ENCODE assay signal across 8 cellular contexts in genomic region chr1:234619794-234620247, GRCh38. TPM values are rescaled to one million over a fixed set of nuclear protein-coding genes. Genes with fewer than 3 reads are reported as not detected.
DNase-seq lines count a peak whose midpoint lies in the region; TF ChIP-seq lines count a peak whose summit lies in the region.
"Had no signal": no experiment of that assay in that cellular context is flagged by ENCODE, and none has a peak within 500 bp of the region (broad histone marks: within the 10 kb centered on the region; RNA-seq: fewer than 3 reads in every experiment).

No MANE protein-coding gene starts in this region.

- no peaks in the 10 kb centered on the region for H3K36me3 ChIP-seq in subcutaneous abdominal adipose tissue (ENCODE audit: control insufficient read depth in 5 of 5, insufficient read depth in 5 of 5, low read length in 5 of 5)
- H3K36me3 ChIP-seq in spleen: no peaks in the 10 kb centered on the region
- H3K36me3 ChIP-seq in thyroid gland: no peaks in the 10 kb centered on the region

- no peak overlapping the region for H2BK20ac ChIP-seq in H9 (ENCODE audit: low read depth, low read length, poor library complexity, severe bottlenecking)

- peak overlapping the region; percentile 73 for H3K27ac ChIP-seq in subcutaneous abdominal adipose tissue (ENCODE audit: low read depth, low read length)
- peak overlapping the region in 4 of 8 donors; percentile 24 to 62 (median 33) for H3K27ac ChIP-seq in spleen
- H3K27ac ChIP-seq in thyroid gland: peak overlapping the region in 1 of 3 donors; percentile 39
- no peak overlapping the region for H3K27ac ChIP-seq in H9 (ENCODE audit: insufficient read length, low read depth, low read length)

- H3K4me3 Mint-ChIP-seq in H9: no peak overlapping the region

- no peak overlapping the region for H2BK12ac ChIP-seq in H9 (ENCODE audit: insufficient read length, low read depth, low read length)

- no peak overlapping the region for H2BK120ac ChIP-seq in H9 (ENCODE audit: low read depth, low read length, poor library complexity, severe bottlenecking)

- TF ChIP-seq POLR2A in NB4 (IDR thresholded peaks at IDR 0.05; ENCODE audit: extremely low read depth, insufficient read length) (no peak), spleen (IDR thresholded peaks at IDR 0.05) (no peak), thyroid gland (IDR thresholded peaks at IDR 0.05) (no peak)

- H3K56ac ChIP-seq in H9 (ENCODE audit: insufficient read length, low read depth, low read length): no peak overlapping the region

- H3T11ph ChIP-seq in H9 (ENCODE audit: low read length): no peak overlapping the region

- no peaks in the 10 kb centered on the region for H4K20me1 ChIP-seq in H9 (ENCODE audit: control insufficient read depth, insufficient read depth, insufficient read length)

- 31 to 55% (median 40%) methylated on average over 6 of the region's 6 CpGs for WGBS in spleen, 5 donors
- WGBS in thyroid gland, 2 donors: 78 to 81% methylated on average over 6 of the region's 6 CpGs
- WGBS in H9 (ENCODE audit: extremely low coverage, insufficient read length, low lambda C conversion rate): no CpG with 5 or more reads among the region's 6 CpGs

- H3K4ac ChIP-seq in H9 (ENCODE audit: low read depth, low read length): no peak overlapping the region

- no peaks in the 10 kb centered on the region for H3K23me2 ChIP-seq in H9 (ENCODE audit: insufficient read length, low read depth, low read length, poor library complexity, severe bottlenecking)

- H2AFZ ChIP-seq in H9 (ENCODE audit: low read length): no peak overlapping the region

- intact Hi-C loops in spleen (cut with DNase I; ENCODE audit: low total_unique reads): no loop called here
- intact Hi-C loops in thyroid gland (cut with DNase I): loop anchor here (10.0 kb wide), 1 partner anchor 365 kb away; no protein-coding TSS in a partner anchor

- no peak overlapping the region for H2BK15ac ChIP-seq in H9 (ENCODE audit: low read depth, low read length)

- H3K79me2 ChIP-seq in H9 (ENCODE audit: insufficient read depth, low read length): no peaks in the 10 kb centered on the region

- no peak overlapping the region for H3K18ac ChIP-seq in H9 (ENCODE audit: insufficient read length, low read depth, low read length)

- no peaks in the 10 kb centered on the region for H3K79me1 ChIP-seq in H9 (ENCODE audit: insufficient read depth, low read depth, low read length, poor library complexity, severe bottlenecking)

- no peaks in the 10 kb centered on the region for H3K27me3 ChIP-seq in subcutaneous abdominal adipose tissue (ENCODE audit: control insufficient read depth in 5 of 5, insufficient read depth in 4 of 5, low read length in 5 of 5)
- H3K27me3 ChIP-seq in spleen (replicated peaks in 1 of 7): no peaks in the 10 kb centered on the region
- H3K27me3 ChIP-seq in thyroid gland: no peaks in the 10 kb centered on the region
- no peaks in the 10 kb centered on the region for H3K27me3 ChIP-seq in H9 (ENCODE audit: insufficient read depth, low read length)

- no peaks in the 10 kb centered on the region for H3K27me3 Mint-ChIP-seq in H9 (ENCODE audit: low read depth)

- H3K9me3 Mint-ChIP-seq in H9: no peaks in the 10 kb centered on the region; a peak in 1 of 5 replicates

- H3K4me3 ChIP-seq in NB4 (ENCODE audit: low read depth, low read length) (no peak overlapping the region), fibroblast of the aortic adventitia (ENCODE audit: low read depth, low read length) (no peak overlapping the region), subcutaneous abdominal adipose tissue (ENCODE audit: low read depth in 1 of 5, low read length in 5 of 5) (no peak overlapping the region), spleen (no peak overlapping the region), thyroid gland (replicated peaks in 1 of 3) (no peak overlapping the region)

- TF ChIP-seq CTCF in NB4 (IDR thresholded peaks at IDR 0.05; ENCODE audit: low read depth, low read length): no peak
- no peak for TF ChIP-seq CTCF in fibroblast of the aortic adventitia (IDR thresholded peaks at IDR 0.05; ENCODE audit: insufficient read depth, low read length)
- TF ChIP-seq CTCF in spleen (IDR thresholded peaks at IDR 0.05 in 8 of 11, conservative IDR thresholded peaks at IDR 0.05 in 3 of 11): no peak
- TF ChIP-seq CTCF in thyroid gland (IDR thresholded peaks at IDR 0.05): no peak
- no peak for TF ChIP-seq CTCF in H9 (conservative IDR thresholded peaks at IDR 0.05)

- H4K91ac ChIP-seq in H9 (ENCODE audit: insufficient read length, low read depth, low read length): no peak overlapping the region

- H3K9me3 ChIP-seq in subcutaneous abdominal adipose tissue (ENCODE audit: control insufficient read depth in 5 of 5, low read length in 5 of 5) (no peaks in the 10 kb centered on the region), spleen (no peaks in the 10 kb centered on the region), thyroid gland (no peaks in the 10 kb centered on the region), H9 (ENCODE audit: control insufficient read depth, low read depth, low read length) (no peaks in the 10 kb centered on the region)

- H2BK5ac ChIP-seq in H9 (ENCODE audit: insufficient read length, low read length): no peak overlapping the region

- peak overlapping the region in 2 of 5 donors; percentile 37 for H3K9ac ChIP-seq in subcutaneous abdominal adipose tissue (ENCODE audit: low read length in 5 of 5)
- H3K9ac ChIP-seq in H9 (ENCODE audit: extremely low read depth, insufficient read length, low read length): no peak overlapping the region

- no peak overlapping the region for H4K5ac ChIP-seq in H9 (ENCODE audit: insufficient read length, low read depth, low read length)

- peak overlapping the region in 1 of 3 experiments; percentile 16; a peak in 1 of 7 replicates for H3K27ac Mint-ChIP-seq in H9

- H3K23ac ChIP-seq in H9 (ENCODE audit: insufficient read length, low read depth, low read length): no peak overlapping the region

- H3K4me2 ChIP-seq in H9 (ENCODE audit: insufficient read depth, insufficient read length, low read length): no peak overlapping the region

- no peak overlapping the region for H4K8ac ChIP-seq in H9 (replicated peaks; ENCODE audit: insufficient read length, low read depth, low read length)

- peaks cover 24 to 41% of the 10 kb centered on the region in 2 experiments for H3K4me1 Mint-ChIP-seq in H9

- no peak overlapping the region for H3K14ac ChIP-seq in H9 (ENCODE audit: insufficient read depth, low read length)

- H3K36me3 Mint-ChIP-seq in H9 (ENCODE audit: insufficient read depth in 1 of 3, low read depth in 3 of 3): no peaks in the 10 kb centered on the region

- DNase-seq in NB4 (ENCODE audit: low read depth) (peak; percentile 30), NCI-H82 treated with DMSO at 0.1 percent for 48 hours (lab: John Stamatoyannopoulos, UW; ENCODE audit: unreplicated experiment) (peak; percentile 94), fibroblast of the aortic adventitia (ENCODE audit: low read depth) (peak; percentile 40), spleen (no peak), thyroid gland (no peak), H9 (no peak)
- DNase-seq: NK-92 treated with Interleukin-12 subunit alpha and Interleukin-12 subunit beta, amount 100 ng/mL, for 24 hours had no signal

- no peak overlapping the region for H2AK5ac ChIP-seq in H9 (ENCODE audit: insufficient read length, low read length)

- H3K4me1 ChIP-seq in subcutaneous abdominal adipose tissue (ENCODE audit: control insufficient read depth in 5 of 5, insufficient read depth in 5 of 5, low read length in 5 of 5) (peaks cover 9 to 64% (median 61%) of the 10 kb centered on the region in 5 donors), spleen (peaks cover 0 to 48% (median 7%) of the 10 kb centered on the region in 6 donors), thyroid gland (peaks cover 18 to 52% of the 10 kb centered on the region in 2 donors), H9 (ENCODE audit: insufficient read depth, low read length) (peaks cover 4% of the 10 kb centered on the region; the same call in 1 of the 2 replicates)

RNA-seq across cellular contexts. Expression of gene IRF2BP2, which starts 9.8 kb away (rescaled TPM):
- 62.9 and 79.4 TPM in 2 replicates for total RNA-seq in fibroblast of the aortic adventitia (ENCODE audit: low replicate concordance)
- 100 to 1,000 TPM in 1 of 7 donors, 10 to 100 TPM in 6; 57.2 to 109 (median 63.5) TPM for total RNA-seq in spleen
- 10 to 100 TPM; 39.1 to 55.5 (median 48.8) TPM for polyA plus RNA-seq in spleen
- 100 to 1,000 TPM; 106 to 125 (median 115) TPM for total RNA-seq in thyroid gland
- 80.2 and 80.3 TPM in 2 replicates for total RNA-seq in H9 (2021)

Comparison
In these comparisons a context has a peak if more than half of its experiments do, and no peak if none do; other contexts are left out.
1. DNase-seq: peak in NB4 (single experiment), NCI-H82 treated with DMSO at 0.1 percent for 48 hours (single experiment) and fibroblast of the aortic adventitia (single experiment); none in spleen (single experiment), thyroid gland (0 of 2) and H9 (single experiment).